ENCODE assay signal across 10 cellular contexts in genomic region chr19:29259867-29260281, GRCh38.
"Had no signal": no experiment of that assay in that cellular context is flagged by ENCODE, and none has a peak within 500 bp of the region (broad histone marks: within the 10 kb centered on the region; RNA-seq: fewer than 3 reads in every experiment).

No MANE protein-coding gene starts in this region.

- H3K27me3 Mint-ChIP-seq: dendritic cell treated with granulocyte-macrophage colony-stimulating factor and Interleukin-4, amounts not matched to agents 40 ng/mL and 50 ng/mL, for 4 days had no signal

- H3K27ac Mint-ChIP-seq: activated T-cell treated with anti-CD3 and anti-CD28 coated beads, Interleukin-2, amount 50 U/mL, for 72 hours; dendritic cell treated with granulocyte-macrophage colony-stimulating factor and Interleukin-4, amounts not matched to agents 40 ng/mL and 50 ng/mL, for 4 days had no signal

- H3K27ac ChIP-seq: breast epithelium, testis, VCaP had no signal

- H3K9me3 Mint-ChIP-seq: activated T-cell treated with anti-CD3 and anti-CD28 coated beads, Interleukin-2, amount 50 U/mL, for 72 hours; dendritic cell treated with granulocyte-macrophage colony-stimulating factor and Interleukin-4, amounts not matched to agents 40 ng/mL and 50 ng/mL, for 4 days had no signal

- H3K4me3 Mint-ChIP-seq: activated T-cell treated with anti-CD3 and anti-CD28 coated beads, Interleukin-2, amount 50 U/mL, for 72 hours; dendritic cell treated with granulocyte-macrophage colony-stimulating factor and Interleukin-4, amounts not matched to agents 40 ng/mL and 50 ng/mL, for 4 days; T-helper 17 cell had no signal

- DNase-seq: activated effector memory CD4-positive, alpha-beta T cell treated with anti-CD3 and anti-CD28 coated beads, Interleukin-2, amount 50 U/mL, for 16 hours; effector memory CD4-positive, alpha-beta T cell; hippocampal formation; left cardiac atrium; T-helper 17 cell had no signal

- H3K4me3 ChIP-seq: breast epithelium, testis had no signal

- H3K27me3 ChIP-seq: testis had no signal

- H3K9me3 ChIP-seq: breast epithelium, testis had no signal

- H3K36me3 ChIP-seq: breast epithelium had no signal

- H3K4me1 ChIP-seq: breast epithelium, testis had no signal
